ENCODE assay signal across 1 cellular context in the genomic region with DNA sequence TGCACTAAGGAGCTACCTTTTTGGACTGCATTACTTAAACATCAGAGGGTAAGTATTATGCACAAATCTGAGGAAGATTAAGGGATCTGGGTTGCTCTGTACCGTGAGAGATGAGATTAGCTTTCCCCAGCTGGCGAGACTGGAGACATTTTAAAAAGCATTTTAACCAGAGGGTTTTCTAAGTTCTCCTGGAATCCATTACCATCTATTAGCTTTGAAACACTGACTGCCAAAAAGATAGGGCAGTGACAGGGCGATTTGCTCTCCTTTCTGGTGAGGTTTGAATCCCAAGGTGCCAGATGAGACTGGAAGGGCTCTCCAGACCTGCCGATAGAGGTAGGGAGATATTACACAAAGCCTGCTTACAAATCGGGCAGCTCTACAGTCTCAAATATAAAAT.
TF ChIP-seq lines count a peak whose summit lies in the region.

No MANE protein-coding gene starts in this region.

TF ChIP-seq in WTC11, 78 proteins besides CTCF, POLR2A, EP300 and RAD21 (continued from another document):
- TF ChIP-seq, protein P1, sequence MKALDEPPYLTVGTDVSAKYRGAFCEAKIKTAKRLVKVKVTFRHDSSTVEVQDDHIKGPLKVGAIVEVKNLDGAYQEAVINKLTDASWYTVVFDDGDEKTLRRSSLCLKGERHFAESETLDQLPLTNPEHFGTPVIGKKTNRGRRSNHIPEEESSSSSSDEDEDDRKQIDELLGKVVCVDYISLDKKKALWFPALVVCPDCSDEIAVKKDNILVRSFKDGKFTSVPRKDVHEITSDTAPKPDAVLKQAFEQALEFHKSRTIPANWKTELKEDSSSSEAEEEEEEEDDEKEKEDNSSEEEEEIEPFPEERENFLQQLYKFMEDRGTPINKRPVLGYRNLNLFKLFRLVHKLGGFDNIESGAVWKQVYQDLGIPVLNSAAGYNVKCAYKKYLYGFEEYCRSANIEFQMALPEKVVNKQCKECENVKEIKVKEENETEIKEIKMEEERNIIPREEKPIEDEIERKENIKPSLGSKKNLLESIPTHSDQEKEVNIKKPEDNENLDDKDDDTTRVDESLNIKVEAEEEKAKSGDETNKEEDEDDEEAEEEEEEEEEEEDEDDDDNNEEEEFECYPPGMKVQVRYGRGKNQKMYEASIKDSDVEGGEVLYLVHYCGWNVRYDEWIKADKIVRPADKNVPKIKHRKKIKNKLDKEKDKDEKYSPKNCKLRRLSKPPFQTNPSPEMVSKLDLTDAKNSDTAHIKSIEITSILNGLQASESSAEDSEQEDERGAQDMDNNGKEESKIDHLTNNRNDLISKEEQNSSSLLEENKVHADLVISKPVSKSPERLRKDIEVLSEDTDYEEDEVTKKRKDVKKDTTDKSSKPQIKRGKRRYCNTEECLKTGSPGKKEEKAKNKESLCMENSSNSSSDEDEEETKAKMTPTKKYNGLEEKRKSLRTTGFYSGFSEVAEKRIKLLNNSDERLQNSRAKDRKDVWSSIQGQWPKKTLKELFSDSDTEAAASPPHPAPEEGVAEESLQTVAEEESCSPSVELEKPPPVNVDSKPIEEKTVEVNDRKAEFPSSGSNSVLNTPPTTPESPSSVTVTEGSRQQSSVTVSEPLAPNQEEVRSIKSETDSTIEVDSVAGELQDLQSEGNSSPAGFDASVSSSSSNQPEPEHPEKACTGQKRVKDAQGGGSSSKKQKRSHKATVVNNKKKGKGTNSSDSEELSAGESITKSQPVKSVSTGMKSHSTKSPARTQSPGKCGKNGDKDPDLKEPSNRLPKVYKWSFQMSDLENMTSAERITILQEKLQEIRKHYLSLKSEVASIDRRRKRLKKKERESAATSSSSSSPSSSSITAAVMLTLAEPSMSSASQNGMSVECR (CRISPR knock-in tag; IDR thresholded peaks at IDR 0.05; ENCODE audit: borderline replicate concordance) = no peak
- TF ChIP-seq, protein P2, sequence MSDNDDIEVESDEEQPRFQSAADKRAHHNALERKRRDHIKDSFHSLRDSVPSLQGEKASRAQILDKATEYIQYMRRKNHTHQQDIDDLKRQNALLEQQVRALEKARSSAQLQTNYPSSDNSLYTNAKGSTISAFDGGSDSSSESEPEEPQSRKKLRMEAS (CRISPR knock-in tag; IDR thresholded peaks at IDR 0.05) = no peak
- TF ChIP-seq ZBTB21 (CRISPR knock-in tag; IDR thresholded peaks at IDR 0.05; ENCODE audit: borderline replicate concordance) (no peak), CREM (CRISPR knock-in tag; IDR thresholded peaks at IDR 0.05) (no peak), EMX1 (CRISPR knock-in tag; IDR thresholded peaks at IDR 0.05) (no peak), ETV6 (CRISPR knock-in tag; IDR thresholded peaks at IDR 0.05) (no peak), ZNF121 (CRISPR knock-in tag; IDR thresholded peaks at IDR 0.05) (no peak), TP53 (CRISPR knock-in tag; IDR thresholded peaks at IDR 0.05) (no peak), HMGA2 (CRISPR knock-in tag; IDR thresholded peaks at IDR 0.05) (no peak)
- TF ChIP-seq, protein P3, sequence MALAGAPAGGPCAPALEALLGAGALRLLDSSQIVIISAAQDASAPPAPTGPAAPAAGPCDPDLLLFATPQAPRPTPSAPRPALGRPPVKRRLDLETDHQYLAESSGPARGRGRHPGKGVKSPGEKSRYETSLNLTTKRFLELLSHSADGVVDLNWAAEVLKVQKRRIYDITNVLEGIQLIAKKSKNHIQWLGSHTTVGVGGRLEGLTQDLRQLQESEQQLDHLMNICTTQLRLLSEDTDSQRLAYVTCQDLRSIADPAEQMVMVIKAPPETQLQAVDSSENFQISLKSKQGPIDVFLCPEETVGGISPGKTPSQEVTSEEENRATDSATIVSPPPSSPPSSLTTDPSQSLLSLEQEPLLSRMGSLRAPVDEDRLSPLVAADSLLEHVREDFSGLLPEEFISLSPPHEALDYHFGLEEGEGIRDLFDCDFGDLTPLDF (CRISPR knock-in tag; IDR thresholded peaks at IDR 0.05) = no peak
- TF ChIP-seq, protein P4, sequence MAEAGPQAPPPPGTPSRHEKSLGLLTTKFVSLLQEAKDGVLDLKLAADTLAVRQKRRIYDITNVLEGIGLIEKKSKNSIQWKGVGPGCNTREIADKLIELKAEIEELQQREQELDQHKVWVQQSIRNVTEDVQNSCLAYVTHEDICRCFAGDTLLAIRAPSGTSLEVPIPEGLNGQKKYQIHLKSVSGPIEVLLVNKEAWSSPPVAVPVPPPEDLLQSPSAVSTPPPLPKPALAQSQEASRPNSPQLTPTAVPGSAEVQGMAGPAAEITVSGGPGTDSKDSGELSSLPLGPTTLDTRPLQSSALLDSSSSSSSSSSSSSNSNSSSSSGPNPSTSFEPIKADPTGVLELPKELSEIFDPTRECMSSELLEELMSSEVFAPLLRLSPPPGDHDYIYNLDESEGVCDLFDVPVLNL (CRISPR knock-in tag; IDR thresholded peaks at IDR 0.05; ENCODE audit: borderline replicate concordance, low read depth) = no peak
- TF ChIP-seq, protein P5, sequence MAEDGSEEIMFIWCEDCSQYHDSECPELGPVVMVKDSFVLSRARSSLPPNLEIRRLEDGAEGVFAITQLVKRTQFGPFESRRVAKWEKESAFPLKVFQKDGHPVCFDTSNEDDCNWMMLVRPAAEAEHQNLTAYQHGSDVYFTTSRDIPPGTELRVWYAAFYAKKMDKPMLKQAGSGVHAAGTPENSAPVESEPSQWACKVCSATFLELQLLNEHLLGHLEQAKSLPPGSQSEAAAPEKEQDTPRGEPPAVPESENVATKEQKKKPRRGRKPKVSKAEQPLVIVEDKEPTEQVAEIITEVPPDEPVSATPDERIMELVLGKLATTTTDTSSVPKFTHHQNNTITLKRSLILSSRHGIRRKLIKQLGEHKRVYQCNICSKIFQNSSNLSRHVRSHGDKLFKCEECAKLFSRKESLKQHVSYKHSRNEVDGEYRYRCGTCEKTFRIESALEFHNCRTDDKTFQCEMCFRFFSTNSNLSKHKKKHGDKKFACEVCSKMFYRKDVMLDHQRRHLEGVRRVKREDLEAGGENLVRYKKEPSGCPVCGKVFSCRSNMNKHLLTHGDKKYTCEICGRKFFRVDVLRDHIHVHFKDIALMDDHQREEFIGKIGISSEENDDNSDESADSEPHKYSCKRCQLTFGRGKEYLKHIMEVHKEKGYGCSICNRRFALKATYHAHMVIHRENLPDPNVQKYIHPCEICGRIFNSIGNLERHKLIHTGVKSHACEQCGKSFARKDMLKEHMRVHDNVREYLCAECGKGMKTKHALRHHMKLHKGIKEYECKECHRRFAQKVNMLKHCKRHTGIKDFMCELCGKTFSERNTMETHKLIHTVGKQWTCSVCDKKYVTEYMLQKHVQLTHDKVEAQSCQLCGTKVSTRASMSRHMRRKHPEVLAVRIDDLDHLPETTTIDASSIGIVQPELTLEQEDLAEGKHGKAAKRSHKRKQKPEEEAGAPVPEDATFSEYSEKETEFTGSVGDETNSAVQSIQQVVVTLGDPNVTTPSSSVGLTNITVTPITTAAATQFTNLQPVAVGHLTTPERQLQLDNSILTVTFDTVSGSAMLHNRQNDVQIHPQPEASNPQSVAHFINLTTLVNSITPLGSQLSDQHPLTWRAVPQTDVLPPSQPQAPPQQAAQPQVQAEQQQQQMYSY (CRISPR knock-in tag; IDR thresholded peaks at IDR 0.05) = no peak
